Comparison of ENCODE assay signal across 19 cellular contexts in genomic region chr11:44380820-44381219, GRCh38.
"Had no signal": no experiment of that assay in that cellular context is flagged by ENCODE, and none has a peak within 500 bp of the region (broad histone marks: within the 10 kb centered on the region; RNA-seq: fewer than 3 reads in every experiment).

No MANE protein-coding gene starts in this region.

- H3K4me2 ChIP-seq: KMS-11 had no signal

- H3K4me3 ChIP-seq: SJSA1, SK-N-MC had no signal

- H3K9ac ChIP-seq: KMS-11 had no signal

- H3K4me1 ChIP-seq: SJSA1 had no signal

- DNase-seq: IMR-90, Kasumi-1, MM.1S, NCI-H1436, NCI-H187, NCI-H2081 treated with DMSO at 0.1 percent for 48 hours, NCI-H2171, NCI-H345, NCI-H446 treated with DMSO at 0.1 percent for 48 hours, NCI-H524, NCI-H526 treated with DMSO at 0.1 percent for 48 hours, NCI-H748 treated with DMSO at 0.1 percent for 48 hours, Right ventricle myocardium superior, RPMI8226, SIG-M5 had no signal

- FAIRE-seq: RCC 7860 had no signal

- H3K27ac ChIP-seq: KMS-11, SJSA1, SK-N-MC had no signal

- H3K36me3 ChIP-seq: SJSA1 had no signal
